ENCODE assay signal across 2 cellular contexts in genomic region chr2:107064750-107065149, GRCh38.
TF ChIP-seq lines count a peak whose summit lies in the region.

No MANE protein-coding gene starts in this region.

TF ChIP-seq in HepG2, 621 proteins besides CTCF, POLR2A, EP300 and RAD21:
- TF ChIP-seq REXO4 (CRISPR knock-in tag; IDR thresholded peaks at IDR 0.05; ENCODE audit: borderline replicate concordance) (no peak), NFKBIZ (CRISPR knock-in tag; IDR thresholded peaks at IDR 0.05) (no peak), ZNF800 (CRISPR knock-in tag; IDR thresholded peaks at IDR 0.05) (no peak), ZBTB43 (CRISPR knock-in tag; conservative IDR thresholded peaks at IDR 0.05) (no peak), MAFK (conservative IDR thresholded peaks at IDR 0.05 in 1 of 2, IDR thresholded peaks at IDR 0.05 in 1 of 2; ENCODE audit: low read length in 2 of 2) (peak; percentile 89 to 93), ZNF281 (CRISPR knock-in tag; IDR thresholded peaks at IDR 0.05; ENCODE audit: borderline replicate concordance) (no peak), MAFF (IDR thresholded peaks at IDR 0.05; ENCODE audit: low read depth, low read length) (peak; percentile 90), ARID2 (CRISPR knock-in tag; IDR thresholded peaks at IDR 0.05; ENCODE audit: borderline replicate concordance) (no peak), ZFP90 (CRISPR knock-in tag; IDR thresholded peaks at IDR 0.05; ENCODE audit: borderline replicate concordance) (no peak), MEF2D (CRISPR knock-in tag; IDR thresholded peaks at IDR 0.05) (no peak), PAX8 (CRISPR knock-in tag; IDR thresholded peaks at IDR 0.05; ENCODE audit: borderline replicate concordance) (no peak)

TF ChIP-seq in H1, 55 proteins besides CTCF, POLR2A, EP300 and RAD21:
- TF ChIP-seq SP1 (IDR thresholded peaks at IDR 0.05; ENCODE audit: low read depth, low read length) (no peak), POU5F1 (IDR thresholded peaks at IDR 0.05; ENCODE audit: low read depth, low read length) (no peak), RBBP5 (IDR thresholded peaks at IDR 0.05; ENCODE audit: borderline replicate concordance, low read depth, low read length) (no peak), BRCA1 (IDR thresholded peaks at IDR 0.05; ENCODE audit: low read depth, low read length) (no peak), JUND (IDR thresholded peaks at IDR 0.05; ENCODE audit: low read length) (no peak), TAF7 (optimal IDR thresholded peaks at IDR 0.05; ENCODE audit: borderline replicate concordance, low read depth, low read length) (no peak), MAX (IDR thresholded peaks at IDR 0.05) (no peak), HDAC2 (IDR thresholded peaks at IDR 0.05; ENCODE audit: borderline replicate concordance in 1 of 2, low read depth in 2 of 2, low read length in 2 of 2) (no peak), PHF8 (conservative IDR thresholded peaks at IDR 0.05; ENCODE audit: low read depth, low read length) (no peak), SIRT6 (IDR thresholded peaks at IDR 0.05; ENCODE audit: low read length) (no peak), BACH1 (IDR thresholded peaks at IDR 0.05; ENCODE audit: low read length) (no peak), YY1 (IDR thresholded peaks at IDR 0.05; ENCODE audit: low read depth, low read length) (no peak), CHD2 (IDR thresholded peaks at IDR 0.05; ENCODE audit: low read length) (no peak), POLR2AphosphoS5 (IDR thresholded peaks at IDR 0.05; ENCODE audit: low read depth, low read length) (no peak), KDM4A (IDR thresholded peaks at IDR 0.05; ENCODE audit: low read depth, low read length, severe bottlenecking) (no peak), CHD1 (IDR thresholded peaks at IDR 0.05; ENCODE audit: low read depth, low read length) (no peak), CEBPB (IDR thresholded peaks at IDR 0.05; ENCODE audit: low read depth, low read length) (no peak), ZNF274 (IDR thresholded peaks at IDR 0.05; ENCODE audit: borderline replicate concordance, extremely low read depth, low read length) (no peak), TEAD4 (IDR thresholded peaks at IDR 0.05; ENCODE audit: low read depth, low read length) (no peak), SRF (IDR thresholded peaks at IDR 0.05; ENCODE audit: low read depth, low read length) (no peak)
TF ChIP-seq in H1: peak in this region for 0.
